8 cellular contexts compared by ENCODE assay signal in the genomic region with DNA sequence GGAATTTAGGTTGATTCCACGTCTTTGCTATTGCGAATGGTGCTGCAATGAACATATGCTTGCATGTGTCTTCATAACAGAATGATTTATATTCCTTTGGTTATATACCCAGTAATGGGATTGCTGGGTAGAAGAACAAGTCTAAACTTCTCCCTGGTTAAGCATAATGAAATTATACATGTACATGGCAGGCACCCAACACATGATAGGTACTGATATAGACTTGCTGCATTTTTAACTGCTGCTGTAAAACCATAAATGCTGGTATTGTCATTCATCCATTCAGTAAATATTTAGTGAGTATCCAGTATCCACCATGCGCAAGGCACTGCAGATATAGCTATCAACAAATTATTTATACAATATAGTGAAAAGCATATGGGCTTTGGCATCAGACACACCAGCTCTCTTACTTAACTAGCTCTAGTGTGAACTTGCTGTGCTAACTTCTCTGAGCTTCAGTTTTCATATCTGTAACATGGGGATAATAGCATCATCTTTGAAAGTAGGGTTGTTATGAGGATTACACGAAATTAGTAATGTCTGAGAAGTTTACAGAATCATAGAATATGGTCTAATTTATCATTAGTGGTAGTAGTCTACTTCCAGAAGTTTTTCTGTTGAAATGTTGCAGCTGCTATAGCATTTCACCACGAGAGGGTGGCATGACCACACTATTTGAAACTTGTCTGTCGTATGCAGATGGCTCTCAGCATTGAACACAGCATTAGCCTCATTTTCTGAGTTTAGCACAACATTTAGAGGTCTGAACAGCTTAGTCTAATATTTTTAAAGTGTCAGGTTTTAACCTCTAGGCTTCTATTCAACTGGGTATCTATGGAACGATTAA. TPM values are rescaled to one million over a fixed set of nuclear protein-coding genes. Genes with fewer than 3 reads are reported as not detected.
DNase-seq lines count a peak whose midpoint lies in the region; ATAC-seq and TF ChIP-seq lines count a peak whose summit lies in the region.

No MANE protein-coding gene starts in this region.

- H3K36me3 Mint-ChIP-seq in endothelial cell (ENCODE audit: low read depth, unreplicated experiment), result no peaks in the 10 kb centered on the region
- no peaks in the 10 kb centered on the region for H3K36me3 Mint-ChIP-seq in neural crest cell (ENCODE audit: low read depth)

- H3K4me3 Mint-ChIP-seq in endothelial cell (ENCODE audit: unreplicated experiment), result no peak overlapping the region
- H3K4me3 Mint-ChIP-seq in neural crest cell, result no peak overlapping the region

- no peak overlapping the region for H3K27ac Mint-ChIP-seq in endothelial cell (ENCODE audit: unreplicated experiment)
- H3K27ac Mint-ChIP-seq in neural crest cell (ENCODE audit: unreplicated experiment), result no peak overlapping the region

- H3K4me1 Mint-ChIP-seq in endothelial cell (ENCODE audit: unreplicated experiment) (peaks cover 6% of the 10 kb centered on the region), neural crest cell (no peaks in the 10 kb centered on the region)

- DNase-seq in Ammon's horn (ENCODE audit: low spot score), result peak; percentile 80
- peak; percentile 8 for DNase-seq in NCI-H748 treated with DMSO at 0.1 percent for 48 hours (lab: John Stamatoyannopoulos, UW)
- peak; percentile 26 for DNase-seq in endothelial cell (ENCODE audit: low spot score)
- peak; percentile 36 for DNase-seq in neural crest cell (ENCODE audit: low read depth, low spot score)

- ATAC-seq in GM18499 (IDR thresholded peaks at IDR 0.05; ENCODE audit: insufficient read depth, unreplicated experiment), result peak; percentile 75
- peak; percentile 82 for ATAC-seq in HG02870 (IDR thresholded peaks at IDR 0.05; ENCODE audit: unreplicated experiment)
- no peak for ATAC-seq in GM18870 (IDR thresholded peaks at IDR 0.05; ENCODE audit: unreplicated experiment)
- no peak for ATAC-seq in HG02938 (IDR thresholded peaks at IDR 0.05; ENCODE audit: unreplicated experiment)

- no peaks in the 10 kb centered on the region for H3K9me3 Mint-ChIP-seq in endothelial cell (ENCODE audit: unreplicated experiment)
- H3K9me3 Mint-ChIP-seq in neural crest cell, result no peaks in the 10 kb centered on the region

- H3K27me3 Mint-ChIP-seq in endothelial cell (ENCODE audit: unreplicated experiment), result no peaks in the 10 kb centered on the region
- no peaks in the 10 kb centered on the region for H3K27me3 Mint-ChIP-seq in neural crest cell (ENCODE audit: low read depth)

- TF ChIP-seq CTCF in endothelial cell (IDR thresholded peaks at IDR 0.05; ENCODE audit: unreplicated experiment) (peak; percentile 41), neural crest cell (conservative IDR thresholded peaks at IDR 0.05) (peak; percentile 69)

RNA-seq across cellular contexts. Expression of gene SEL1L, which starts 32.0 kb away (rescaled TPM):
- total RNA-seq in endothelial cell (ENCODE audit: unreplicated experiment) (71.9 TPM), neural crest cell (47.0 and 49.4 TPM in 2 replicates)

Comparison
In these comparisons a context has a peak if more than half of its experiments do, and no peak if none do; other contexts are left out.
1. DNase-seq: peak in every context shown above with its lines; median percentile 80 in Ammon's horn; 36 in neural crest cell; 26 in endothelial cell; 8 in NCI-H748 treated with DMSO at 0.1 percent for 48 hours.
2. ATAC-seq: peak in GM18499 (single experiment) and HG02870 (single experiment); none in GM18870 (single experiment) and HG02938 (single experiment).